Comparison of ENCODE assay signal across 8 cellular contexts in the genomic region with DNA sequence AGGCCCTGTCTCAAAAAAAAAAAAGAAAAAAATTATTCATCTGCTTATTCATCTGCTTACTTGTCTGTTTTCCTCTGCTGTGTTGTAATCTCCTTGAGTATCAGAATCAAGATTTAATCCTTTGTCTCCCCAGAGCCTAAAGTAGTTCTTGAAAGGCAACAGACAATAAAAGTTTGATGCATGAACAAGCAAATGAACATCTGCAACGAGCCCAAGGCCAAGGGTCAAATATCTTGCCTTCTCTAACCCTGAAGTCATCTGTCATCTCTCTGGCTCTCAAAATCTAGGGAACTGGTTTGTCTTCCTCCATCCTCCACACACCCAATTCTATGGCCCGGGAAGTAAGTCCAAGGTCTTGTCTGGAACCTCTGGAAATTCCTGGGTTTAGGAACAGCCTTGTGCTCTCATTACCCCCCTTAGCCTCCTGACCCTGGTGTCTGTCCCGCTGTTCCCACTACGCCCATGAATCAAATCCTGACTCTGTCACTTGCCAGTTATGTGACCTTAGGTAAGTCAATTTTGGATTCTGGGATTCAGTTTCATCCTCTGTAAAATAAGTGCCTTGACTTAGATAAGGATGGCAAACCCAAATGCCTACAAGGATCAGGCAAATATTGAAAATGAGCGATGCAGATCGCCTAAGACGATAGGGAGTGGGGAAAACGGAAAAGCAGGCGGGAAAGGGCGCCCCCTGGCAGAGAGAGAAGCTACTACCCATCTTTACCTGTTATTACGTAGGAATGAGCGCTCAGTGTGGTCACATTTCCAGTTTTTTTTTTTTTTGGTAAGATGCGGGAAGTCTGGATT.
A peak's percentile ranks its signal among the peaks of the same experiment; 100 is the strongest.
DNase-seq lines count a peak whose midpoint lies in the region; ATAC-seq and TF ChIP-seq lines count a peak whose summit lies in the region.

No MANE protein-coding gene starts in this region.

- ATAC-seq in HG02623 (IDR thresholded peaks at IDR 0.05; ENCODE audit: unreplicated experiment), result no peak

- H3K4me2 ChIP-seq in Loucy (ENCODE audit: low read depth, low read length, poor library complexity, severe bottlenecking), result no peak overlapping the region

- H3K79me2 ChIP-seq in Loucy (ENCODE audit: insufficient read depth, low read length), result no peaks in the 10 kb centered on the region

- no peaks in the 10 kb centered on the region for H3K9me3 Mint-ChIP-seq in endothelial cell (ENCODE audit: unreplicated experiment)

- peaks cover 6% of the 10 kb centered on the region for H3K36me3 Mint-ChIP-seq in endothelial cell (ENCODE audit: low read depth, unreplicated experiment)

- TF ChIP-seq CTCF in Loucy (conservative IDR thresholded peaks at IDR 0.05; ENCODE audit: low read length) (peak; percentile 68), endothelial cell (IDR thresholded peaks at IDR 0.05; ENCODE audit: unreplicated experiment) (peak; percentile 82), retinal pigment epithelial cell (conservative IDR thresholded peaks at IDR 0.05; ENCODE audit: low read depth, low read length) (peak; percentile 57)

- no peak overlapping the region for H3K4me3 Mint-ChIP-seq in endothelial cell (ENCODE audit: unreplicated experiment)

- no peaks in the 10 kb centered on the region for H4K20me1 ChIP-seq in Loucy (ENCODE audit: insufficient read depth, low read length, poor library complexity, severe bottlenecking)

- H3K4me1 ChIP-seq in Loucy (ENCODE audit: insufficient read depth, low read length, poor library complexity, severe bottlenecking), result no peaks in the 10 kb centered on the region

- H3K36me3 ChIP-seq in Loucy (ENCODE audit: insufficient read depth, low read length), result no peaks in the 10 kb centered on the region

- H3K9me2 ChIP-seq in Loucy (replicated peaks; ENCODE audit: low read depth, low read length), result no peaks in the 10 kb centered on the region

- H3K4me1 Mint-ChIP-seq in endothelial cell (ENCODE audit: unreplicated experiment), result peaks cover 27% of the 10 kb centered on the region

- no peaks in the 10 kb centered on the region for H3F3A ChIP-seq in Loucy (ENCODE audit: low read depth)

- H2AFZ ChIP-seq in Loucy (ENCODE audit: low read length), result no peak overlapping the region

- DNase-seq in DMS 273 (lab: John Stamatoyannopoulos, UW; ENCODE audit: unreplicated experiment), result peak; percentile 20
- DNase-seq in DMS 273 treated with DMSO at 0.1 percent for 48 hours (lab: John Stamatoyannopoulos, UW), result no peak
- no peak for DNase-seq in endothelial cell (ENCODE audit: low spot score)
- no peak for DNase-seq in retinal pigment epithelial cell (ENCODE audit: low read depth)
- no peak for DNase-seq in AG20443 (ENCODE audit: low spot score)
- DNase-seq in NCI-H2171 (lab: John Stamatoyannopoulos, UW), result no peak

- H3K9ac ChIP-seq in Loucy (ENCODE audit: low read depth, low read length, poor library complexity, severe bottlenecking), result no peak overlapping the region

- H3K27ac Mint-ChIP-seq in endothelial cell (ENCODE audit: unreplicated experiment), result no peak overlapping the region

- H3K4me3 ChIP-seq in Loucy (ENCODE audit: low read length, poor library complexity, severe bottlenecking) (no peak overlapping the region), retinal pigment epithelial cell (ENCODE audit: low read length) (no peak overlapping the region)

- no peaks in the 10 kb centered on the region for H3K27me3 ChIP-seq in Loucy (ENCODE audit: insufficient read depth, low read length, poor library complexity, severe bottlenecking)

- no peaks in the 10 kb centered on the region for H3K9me3 ChIP-seq in Loucy (ENCODE audit: insufficient read depth, low read depth, low read length)

- peaks cover 7% of the 10 kb centered on the region for H3K27me3 Mint-ChIP-seq in endothelial cell (ENCODE audit: unreplicated experiment)
